16 cellular contexts compared by ENCODE assay signal in the genomic region with DNA sequence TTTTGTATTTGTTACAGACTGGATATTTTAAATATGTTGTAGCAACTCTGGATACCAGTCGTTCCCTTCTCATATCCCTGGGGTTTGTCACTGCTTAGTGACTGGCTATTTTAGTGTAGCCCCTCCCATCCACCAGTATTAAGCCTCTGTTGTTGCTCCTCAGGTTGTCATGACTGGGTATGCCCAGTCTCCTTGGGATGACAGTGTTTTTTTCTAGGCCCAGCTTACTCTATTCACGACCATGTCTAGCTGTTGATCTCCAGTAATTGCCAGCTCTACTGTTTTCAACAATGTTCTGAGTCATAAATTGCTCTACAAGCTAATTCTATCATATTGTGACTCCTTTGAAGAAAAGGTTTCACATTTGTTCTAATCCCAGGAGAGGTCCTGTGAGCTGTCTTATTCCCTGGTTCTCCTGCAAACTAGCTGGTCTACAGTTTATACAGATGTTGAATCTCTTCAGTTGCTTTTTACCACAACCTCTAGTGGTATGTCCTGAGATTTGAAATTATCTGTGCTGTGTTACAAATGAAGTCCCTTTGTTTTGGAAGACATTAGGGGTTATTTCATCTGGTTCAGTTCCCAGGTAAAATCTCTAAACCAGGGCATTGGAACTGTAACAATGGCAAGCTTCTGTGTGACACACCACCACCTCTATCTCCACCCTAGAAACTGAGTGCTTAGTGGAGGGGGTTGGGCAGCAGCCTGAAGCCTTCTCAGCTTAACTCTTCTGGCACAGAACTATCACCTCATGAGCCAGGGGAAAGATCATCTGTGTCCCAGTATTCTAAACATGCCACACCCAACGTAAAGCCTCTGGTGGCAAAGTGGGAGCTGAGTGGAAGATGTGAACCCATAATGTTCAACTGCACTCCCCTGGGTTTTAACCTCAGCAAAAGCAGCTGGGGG.
"Had no signal": no experiment of that assay in that cellular context is flagged by ENCODE, and none has a peak within 500 bp of the region (broad histone marks: within the 10 kb centered on the region; RNA-seq: fewer than 3 reads in every experiment).

No MANE protein-coding gene starts in this region.

- H3K4me1 Mint-ChIP-seq: activated naive CD4-positive, alpha-beta T cell treated with anti-CD3 and anti-CD28 coated beads, Interleukin-2, amount 50 U/mL, for 24 hours; central memory CD8-positive, alpha-beta T cell had no signal

- H3K36me3 ChIP-seq: suprapubic skin, upper lobe of left lung had no signal

- ATAC-seq: body of pancreas, natural killer cell, sciatic nerve had no signal

- H3K4me3 Mint-ChIP-seq: activated naive CD4-positive, alpha-beta T cell treated with anti-CD3 and anti-CD28 coated beads, Interleukin-2, amount 50 U/mL, for 24 hours; central memory CD8-positive, alpha-beta T cell; natural killer cell had no signal

- H3K27me3 Mint-ChIP-seq: central memory CD8-positive, alpha-beta T cell; progenitor cell of endocrine pancreas had no signal

- H3K27ac Mint-ChIP-seq: natural killer cell, progenitor cell of endocrine pancreas had no signal

- H3K27me3 ChIP-seq: body of pancreas, suprapubic skin, upper lobe of left lung had no signal

- H3K4me3 ChIP-seq: body of pancreas, suprapubic skin, upper lobe of left lung had no signal

- H3K4me1 ChIP-seq: body of pancreas, suprapubic skin, upper lobe of left lung had no signal

- H3K9me3 ChIP-seq: suprapubic skin had no signal

- H3K27ac ChIP-seq: body of pancreas, epithelial cell of prostate, suprapubic skin, upper lobe of left lung, WERI-Rb-1 had no signal

- FAIRE-seq: islet of Langerhans had no signal

- DNase-seq: activated CD4-positive, alpha-beta T cell treated with anti-CD3 and anti-CD28 coated beads for 48 hours; body of pancreas; cortex of kidney; effector CD8-positive, alpha-beta T cell; natural killer cell; stimulated activated naive CD4-positive, alpha-beta T cell treated with Interleukin-2 at 50 U/mL for 16 hours; T-helper 9 cell; upper lobe of left lung; WERI-Rb-1 had no signal
